1 cellular context compared by ENCODE assay signal in genomic region chr12:26564391-26564790, GRCh38.
TF ChIP-seq lines count a peak whose summit lies in the region.

No MANE protein-coding gene starts in this region.

TF ChIP-seq in IMR-90, 13 proteins besides CTCF, POLR2A, EP300 and RAD21:
- no peak for TF ChIP-seq ELK1 (IDR thresholded peaks at IDR 0.05; ENCODE audit: borderline replicate concordance, low read depth, low read length)
- TF ChIP-seq RCOR1 (IDR thresholded peaks at IDR 0.05; ENCODE audit: insufficient replicate concordance, low read length) = no peak
- TF ChIP-seq FOS (IDR thresholded peaks at IDR 0.05; ENCODE audit: low read depth, low read length) = no peak
- TF ChIP-seq CEBPB (IDR thresholded peaks at IDR 0.05; ENCODE audit: low read depth, low read length) = no peak
- no peak for TF ChIP-seq CHD1 (IDR thresholded peaks at IDR 0.05; ENCODE audit: low read depth, low read length)
- TF ChIP-seq MAFK (IDR thresholded peaks at IDR 0.05; ENCODE audit: low read depth, low read length) = no peak
- no peak for TF ChIP-seq SMC3 (IDR thresholded peaks at IDR 0.05; ENCODE audit: low read depth, low read length)
- TF ChIP-seq RFX5 (IDR thresholded peaks at IDR 0.05; ENCODE audit: low read depth, low read length) = no peak
- no peak for TF ChIP-seq USF2 (IDR thresholded peaks at IDR 0.05; ENCODE audit: low read depth, low read length)
- TF ChIP-seq BHLHE40 (IDR thresholded peaks at IDR 0.05; ENCODE audit: low read depth, low read length) = no peak
- TF ChIP-seq MAZ (IDR thresholded peaks at IDR 0.05; ENCODE audit: borderline replicate concordance, low read depth, low read length) = no peak
- no peak for TF ChIP-seq MXI1 (IDR thresholded peaks at IDR 0.05; ENCODE audit: borderline replicate concordance, low read depth, low read length)
- TF ChIP-seq NFE2L2 (IDR thresholded peaks at IDR 0.05; ENCODE audit: low read depth, low read length) = no peak
TF ChIP-seq in IMR-90: peak in this region for 0.
